ENCODE assay signal across 8 cellular contexts in the genomic region with DNA sequence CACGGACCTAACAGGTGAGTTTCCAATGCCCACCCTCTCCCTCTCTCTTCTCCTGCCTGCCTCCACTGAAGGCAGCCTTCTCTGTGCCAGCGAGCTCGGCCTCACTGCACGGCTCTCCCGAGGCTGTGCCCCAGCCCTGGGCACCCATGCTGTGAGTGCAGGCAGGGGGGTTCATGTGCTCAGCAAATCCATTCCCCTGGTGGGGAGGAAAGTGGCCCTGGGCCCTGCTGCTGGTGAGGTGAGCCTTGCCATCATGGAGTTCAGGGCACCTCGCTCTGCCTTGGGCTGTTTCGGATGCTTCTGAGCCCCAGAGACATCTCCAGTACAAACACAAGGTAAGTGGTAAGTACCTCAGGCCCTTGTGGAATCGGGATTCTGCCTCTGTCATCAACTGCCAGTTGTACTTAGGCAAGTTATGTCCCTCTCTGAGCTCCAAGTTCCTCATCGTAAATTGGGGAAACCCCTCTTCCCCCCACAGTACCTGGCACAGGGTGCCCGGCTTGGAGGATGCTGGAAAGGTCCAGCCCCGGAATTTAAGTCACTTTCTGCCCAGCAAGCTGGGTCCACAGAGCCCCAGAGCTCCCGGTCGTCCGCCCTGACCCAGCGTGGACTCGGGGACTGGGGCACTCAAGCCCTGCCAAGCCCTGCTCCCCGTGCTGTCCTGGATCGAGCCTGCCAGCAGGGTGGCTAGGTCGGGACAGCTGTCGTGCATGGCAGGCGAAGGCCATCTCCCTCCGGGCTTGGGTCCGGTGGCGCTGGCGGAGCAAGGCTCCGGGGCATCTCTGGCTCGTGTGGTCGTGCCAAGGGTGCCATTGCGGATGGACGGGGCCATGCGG. TPM values are rescaled to one million over a fixed set of nuclear protein-coding genes. Genes with fewer than 3 reads are reported as not detected.
A peak's percentile ranks its signal among the peaks of the same experiment; 100 is the strongest.
DNase-seq lines count a peak whose midpoint lies in the region; ATAC-seq and TF ChIP-seq lines count a peak whose summit lies in the region.

No MANE protein-coding gene starts in this region.

- H3K4me3 ChIP-seq in AG09309 (ENCODE audit: control insufficient read depth, low read depth, low read length), result peak overlapping the region; percentile 73
- H3K4me3 ChIP-seq in heart right ventricle, result peak overlapping the region; percentile 78 to 100 (median 90)
- H3K4me3 ChIP-seq in retinal pigment epithelial cell (ENCODE audit: low read length), result peak overlapping the region; percentile 66

- WGBS in heart right ventricle, 2 donors, result 21 to 23% methylated on average over 31 of the region's 31 CpGs

- H3K36me3 Mint-ChIP-seq in activated CD8-positive, alpha-beta T cell treated with anti-CD3 and anti-CD28 coated beads for 36 hours (ENCODE audit: low read depth), result no peaks in the 10 kb centered on the region

- H3K27ac ChIP-seq in heart right ventricle, result peak overlapping the region in 9 of 10 donors; percentile 64 to 96 (median 90)

- peaks cover 15 to 38% (median 26%) of the 10 kb centered on the region in 9 donors for H3K4me1 ChIP-seq in heart right ventricle

- CTCF ChIA-PET in activated CD8-positive, alpha-beta T cell treated with anti-CD3 and anti-CD28 coated beads for 36 hours (lab: Charles Lee), result interaction anchor here (1.0 to 1.4 kb wide), 2 partner anchors 10 to 76 kb away, joined by 3 to 6 read pairs; no protein-coding TSS in a partner anchor

- H3K4me3 Mint-ChIP-seq in activated CD8-positive, alpha-beta T cell treated with anti-CD3 and anti-CD28 coated beads for 36 hours, result peak overlapping the region; percentile 79

- H3K36me3 ChIP-seq in heart right ventricle, result peaks cover 0 to 62% (median 9%) of the 10 kb centered on the region in 9 donors

- H3K9me3 Mint-ChIP-seq in activated CD8-positive, alpha-beta T cell treated with anti-CD3 and anti-CD28 coated beads for 36 hours, result no peaks in the 10 kb centered on the region

- POLR2A ChIA-PET in activated CD8-positive, alpha-beta T cell treated with anti-CD3 and anti-CD28 coated beads for 36 hours (lab: Charles Lee), result interaction anchor here (0.6 to 2.0 kb wide), 12 partner anchors 8 to 80 kb away, joined by 3 to 8 read pairs (median 4); partner anchors contain the start of genes ANKS3, DNAAF8 and UBALD1

- no peaks in the 10 kb centered on the region for H3K27me3 ChIP-seq in heart right ventricle

- no peaks in the 10 kb centered on the region for H3K9me3 ChIP-seq in heart right ventricle

- intact Hi-C loops in activated CD8-positive, alpha-beta T cell treated with anti-CD3 and anti-CD28 coated beads for 36 hours (cut with micrococcal nuclease), result no loop called here
- intact Hi-C loops in heart right ventricle (cut with DNase I), result loop anchor here in 1 of 10 donors (5.0 kb wide), 1 partner anchor 265 kb away; the partner anchor contains the start of gene SEC14L5

- H3K4me1 Mint-ChIP-seq in activated CD8-positive, alpha-beta T cell treated with anti-CD3 and anti-CD28 coated beads for 36 hours (ENCODE audit: low read depth), result peaks cover 16% of the 10 kb centered on the region

- ATAC-seq in GM19395 (IDR thresholded peaks at IDR 0.05; ENCODE audit: unreplicated experiment) (peak; percentile 34), HG03442 (IDR thresholded peaks at IDR 0.05; ENCODE audit: unreplicated experiment) (peak; percentile 13), heart right ventricle (peak; percentile 1 to 27 (median 6))
- peak; percentile 11 for ATAC-seq in activated CD8-positive, alpha-beta T cell treated with anti-CD3 and anti-CD28 coated beads for 36 hours

- no peak for TF ChIP-seq CTCF in AG09309 (IDR thresholded peaks at IDR 0.05; ENCODE audit: control insufficient read depth, insufficient read depth, low read depth, low read length, missing control alignments)
- no peak for TF ChIP-seq CTCF in activated CD8-positive, alpha-beta T cell treated with anti-CD3 and anti-CD28 coated beads for 36 hours (IDR thresholded peaks at IDR 0.05)
- no peak for TF ChIP-seq CTCF in heart right ventricle (IDR thresholded peaks at IDR 0.05)
- TF ChIP-seq CTCF in retinal pigment epithelial cell (conservative IDR thresholded peaks at IDR 0.05; ENCODE audit: low read depth, low read length), result no peak

- H3K27ac Mint-ChIP-seq in activated CD8-positive, alpha-beta T cell treated with anti-CD3 and anti-CD28 coated beads for 36 hours, result peak overlapping the region; percentile 83

- DNase-seq in AG09309 (ENCODE audit: low read depth) (no peak), heart right ventricle (no peak), retinal pigment epithelial cell (ENCODE audit: low read depth) (no peak), NK-92 (lab: John Stamatoyannopoulos, UW; ENCODE audit: unreplicated experiment) (no peak), T1000 (lab: John Stamatoyannopoulos, UW) (no peak)
- DNase-seq in activated CD8-positive, alpha-beta T cell treated with anti-CD3 and anti-CD28 coated beads for 36 hours, result peak; percentile 19

- no peaks in the 10 kb centered on the region for H3K27me3 Mint-ChIP-seq in activated CD8-positive, alpha-beta T cell treated with anti-CD3 and anti-CD28 coated beads for 36 hours

RNA-seq across cellular contexts. Expression of gene NUDT16L1, which starts 0.7 kb away (rescaled TPM):
- 10 to 100 TPM; 22.3 to 25.6 TPM for total RNA-seq in activated CD8-positive, alpha-beta T cell treated with anti-CD3 and anti-CD28 coated beads for 36 hours
- 10 to 100 TPM; 34.1 to 65.7 (median 49.6) TPM for total RNA-seq in heart right ventricle
- 10 to 100 TPM; 25.4 to 48.8 TPM for polyA plus RNA-seq in heart right ventricle

RNA-seq across cellular contexts. Expression of gene ANKS3, which starts 41.4 kb away (rescaled TPM):
- total RNA-seq in activated CD8-positive, alpha-beta T cell treated with anti-CD3 and anti-CD28 coated beads for 36 hours, result 10 to 100 TPM; 13.0 to 13.8 TPM
- total RNA-seq in heart right ventricle, result 10 to 100 TPM in 1 of 10 donors, 1 to 10 TPM in 9; 5.1 to 11.4 (median 7.9) TPM
- polyA plus RNA-seq in heart right ventricle, result 10 to 100 TPM; 12.4 to 33.7 TPM

RNA-seq across cellular contexts. Expression of gene DNAAF8, which starts 41.7 kb away (rescaled TPM):
- total RNA-seq in activated CD8-positive, alpha-beta T cell treated with anti-CD3 and anti-CD28 coated beads for 36 hours, result under 1 TPM; 0.18 to 0.38 TPM
- 1 to 10 TPM in 4 of 10 donors, under 1 TPM in 4, not detected in 2; 0.32 to 1.9 (median 1.1) TPM for total RNA-seq in heart right ventricle
- 1 to 10 TPM; 1.1 to 1.3 TPM for polyA plus RNA-seq in heart right ventricle
